8 cellular contexts compared by ENCODE assay signal in the genomic region with DNA sequence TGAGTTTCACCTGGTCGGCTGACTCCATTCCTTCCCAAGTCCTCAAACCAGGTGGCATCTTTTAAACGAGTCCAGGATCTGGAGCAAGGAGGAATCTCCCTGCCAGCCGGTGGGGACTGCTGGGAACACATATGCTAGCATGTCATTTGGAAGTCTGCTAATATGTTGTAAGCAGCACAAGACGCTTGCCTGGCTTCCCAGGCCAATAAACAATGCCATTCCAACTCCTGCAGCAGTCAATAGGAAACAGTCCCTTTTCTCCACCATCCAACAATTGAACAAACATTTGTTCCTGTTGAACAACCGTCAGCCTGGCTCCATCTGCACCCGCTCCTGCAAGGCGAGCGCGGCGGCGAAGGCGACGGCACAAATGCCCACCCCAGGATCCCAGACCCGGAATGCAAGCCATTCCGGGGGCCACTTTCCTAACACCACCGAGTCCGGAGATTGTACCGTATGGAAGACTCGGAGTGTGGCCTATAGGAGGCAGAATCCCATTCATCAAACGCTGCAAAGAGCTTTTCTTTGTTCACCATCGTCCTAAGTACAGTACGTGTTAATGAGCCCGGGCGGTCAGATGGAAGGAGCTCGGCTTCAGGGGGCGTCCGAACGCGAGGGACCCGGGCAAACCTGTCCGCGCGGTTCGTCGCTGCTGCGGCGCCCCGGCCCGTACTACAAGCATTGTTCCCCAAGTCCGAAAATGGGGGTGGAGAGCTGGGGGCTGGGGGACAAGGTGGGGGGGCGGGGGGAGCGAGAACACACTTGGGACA. TPM values are rescaled to one million over a fixed set of nuclear protein-coding genes. Genes with fewer than 3 reads are reported as not detected.
A peak's percentile ranks its signal among the peaks of the same experiment; 100 is the strongest.
DNase-seq lines count a peak whose midpoint lies in the region; ATAC-seq, FAIRE-seq and TF ChIP-seq lines count a peak whose summit lies in the region.

No MANE protein-coding gene starts in this region.

- DNase-seq in D721Med (ENCODE audit: insufficient read length, low spot score) (no peak), SW480 (ENCODE audit: low spot score) (peak; percentile 72), epithelial cell of proximal tubule (ENCODE audit: low read depth) (no peak), SW 1271 (lab: John Stamatoyannopoulos, UW) (no peak)
- no peak for DNase-seq in natural killer cell treated with Interleukin-12 subunit alpha and Interleukin-12 subunit beta and Interleukin-15 and Interleukin-18, amount 100 ng/mL, for 72 hours (ENCODE audit: low spot score)
- no peak for DNase-seq in stimulated activated CD4-positive, alpha-beta T cell treated with anti-CD3 and anti-CD28 coated beads, Interleukin-4, amount 100 ng/mL, for 4 hours

- H3K4me1 ChIP-seq in HUES48 (ENCODE audit: control insufficient read depth, insufficient read depth, low read length), result peaks cover 60% of the 10 kb centered on the region

- peak overlapping the region; percentile 16 for H3K27ac ChIP-seq in HUES48 (ENCODE audit: low read depth, low read length)

- ATAC-seq in natural killer cell treated with Interleukin-12 subunit alpha and Interleukin-12 subunit beta and Interleukin-15 and Interleukin-18, amount 100 ng/mL, for 72 hours, result no peak
- no peak for ATAC-seq in GM21576 (IDR thresholded peaks at IDR 0.05; ENCODE audit: unreplicated experiment)

- no peak overlapping the region for H3K9ac ChIP-seq in HUES48 (ENCODE audit: low read depth, low read length)

- peaks cover 54 to 60% of the 10 kb centered on the region in 2 donors for H3K4me1 Mint-ChIP-seq in natural killer cell treated with Interleukin-12 subunit alpha and Interleukin-12 subunit beta and Interleukin-15 and Interleukin-18, amount 100 ng/mL, for 72 hours (ENCODE audit: low read depth in 2 of 2)

- no peak for FAIRE-seq in D721Med (lab: Jason Lieb, UNC)

- H3K4me3 ChIP-seq in HUES48 (ENCODE audit: low read depth, low read length), result peak overlapping the region; percentile 69
- H3K4me3 ChIP-seq in epithelial cell of proximal tubule (ENCODE audit: low read depth, low read length), result peak overlapping the region; percentile 68

- no peaks in the 10 kb centered on the region for H3K36me3 Mint-ChIP-seq in natural killer cell treated with Interleukin-12 subunit alpha and Interleukin-12 subunit beta and Interleukin-15 and Interleukin-18, amount 100 ng/mL, for 72 hours

- H3K27me3 Mint-ChIP-seq in natural killer cell treated with Interleukin-12 subunit alpha and Interleukin-12 subunit beta and Interleukin-15 and Interleukin-18, amount 100 ng/mL, for 72 hours, result no peaks in the 10 kb centered on the region

- peaks cover 5% of the 10 kb centered on the region; the same call in 1 of the 2 replicates for H3K36me3 ChIP-seq in HUES48 (ENCODE audit: control insufficient read depth, insufficient read depth, low read length)

- no peaks in the 10 kb centered on the region for H3K9me3 ChIP-seq in HUES48 (ENCODE audit: control insufficient read depth, insufficient read depth, low read length)

- no peaks in the 10 kb centered on the region for H3K9me3 Mint-ChIP-seq in natural killer cell treated with Interleukin-12 subunit alpha and Interleukin-12 subunit beta and Interleukin-15 and Interleukin-18, amount 100 ng/mL, for 72 hours

- peak; percentile 25 for TF ChIP-seq CTCF in D721Med (IDR thresholded peaks at IDR 0.05; ENCODE audit: insufficient read depth, missing control alignments)
- peak; percentile 40 for TF ChIP-seq CTCF in epithelial cell of proximal tubule (conservative IDR thresholded peaks at IDR 0.05; ENCODE audit: low read depth, low read length)

- H3K4me3 Mint-ChIP-seq in natural killer cell treated with Interleukin-12 subunit alpha and Interleukin-12 subunit beta and Interleukin-15 and Interleukin-18, amount 100 ng/mL, for 72 hours, result peak overlapping the region; percentile 97

- H3K27ac Mint-ChIP-seq in natural killer cell treated with Interleukin-12 subunit alpha and Interleukin-12 subunit beta and Interleukin-15 and Interleukin-18, amount 100 ng/mL, for 72 hours, result peak overlapping the region; percentile 67 to 79

- peaks cover 18% of the 10 kb centered on the region for H3K27me3 ChIP-seq in HUES48 (ENCODE audit: control insufficient read depth, insufficient read depth, low read length)

RNA-seq across cellular contexts. Expression of gene FAM53B, which starts 1.6 kb away (rescaled TPM):
- 9.2 and 16.5 TPM in 2 replicates for total RNA-seq in epithelial cell of proximal tubule
- 10 to 100 TPM; 16.6 to 21.8 TPM for total RNA-seq in natural killer cell treated with Interleukin-12 subunit alpha and Interleukin-12 subunit beta and Interleukin-15 and Interleukin-18, amount 100 ng/mL, for 72 hours

RNA-seq across cellular contexts. Expression of gene EEF1AKMT2, which starts 49.1 kb away (rescaled TPM):
- total RNA-seq in epithelial cell of proximal tubule, result 16.0 and 17.0 TPM in 2 replicates
- 10 to 100 TPM; 18.4 to 24.4 TPM for total RNA-seq in natural killer cell treated with Interleukin-12 subunit alpha and Interleukin-12 subunit beta and Interleukin-15 and Interleukin-18, amount 100 ng/mL, for 72 hours

RNA-seq across cellular contexts. Expression of gene ABRAXAS2, which starts 59.0 kb away (rescaled TPM):
- 9.3 and 14.5 TPM in 2 replicates for total RNA-seq in epithelial cell of proximal tubule
- 10 to 100 TPM; 16.9 to 19.3 TPM for total RNA-seq in natural killer cell treated with Interleukin-12 subunit alpha and Interleukin-12 subunit beta and Interleukin-15 and Interleukin-18, amount 100 ng/mL, for 72 hours
